ENCODE assay signal across 8 cellular contexts in genomic region chr2:39778775-39779751, GRCh38. TPM values are rescaled to one million over a fixed set of nuclear protein-coding genes. Genes with fewer than 3 reads are reported as not detected.
DNase-seq lines count a peak whose midpoint lies in the region; ATAC-seq, FAIRE-seq and TF ChIP-seq lines count a peak whose summit lies in the region.

Gene THUMPD2, minus strand, starts transcription at chr2:39779258. Its CDS starts 19 bp downstream, at chr2:39779239.

- TF ChIP-seq CTCF in C4-2B (conservative IDR thresholded peaks at IDR 0.05), result no peak

- peak; percentile 82 for ATAC-seq in HG03439 (IDR thresholded peaks at IDR 0.05; ENCODE audit: unreplicated experiment)
- peak; percentile 88 for ATAC-seq in activated CD8-positive, alpha-beta T cell treated with anti-CD3 and anti-CD28 coated beads, Interleukin-2, amount 10 ng/mL, durations not matched to agents 7 days and 5 days

- H3K27me3 Mint-ChIP-seq in activated CD8-positive, alpha-beta T cell treated with anti-CD3 and anti-CD28 coated beads, Interleukin-2, amount 10 ng/mL, durations not matched to agents 7 days and 5 days (ENCODE audit: low read depth), result no peaks in the 10 kb centered on the region

- peaks cover 47% of the 10 kb centered on the region for H3K4me1 Mint-ChIP-seq in activated CD8-positive, alpha-beta T cell treated with anti-CD3 and anti-CD28 coated beads, Interleukin-2, amount 10 ng/mL, durations not matched to agents 7 days and 5 days (ENCODE audit: low read depth)

- POLR2A ChIA-PET in activated CD8-positive, alpha-beta T cell treated with anti-CD3 and anti-CD28 coated beads, Interleukin-2, amount 10 ng/mL, durations not matched to agents 7 days and 5 days (lab: Charles Lee), result no interaction called here

- H3K4me3 Mint-ChIP-seq in activated CD8-positive, alpha-beta T cell treated with anti-CD3 and anti-CD28 coated beads, Interleukin-2, amount 10 ng/mL, durations not matched to agents 7 days and 5 days, result peak within 1 kb of the TSS; percentile 87

- CTCF ChIA-PET in activated CD8-positive, alpha-beta T cell treated with anti-CD3 and anti-CD28 coated beads, Interleukin-2, amount 10 ng/mL, durations not matched to agents 7 days and 5 days (lab: Charles Lee), result no interaction called here

- peaks cover 3% of the 10 kb centered on the region for H3K9me3 Mint-ChIP-seq in activated CD8-positive, alpha-beta T cell treated with anti-CD3 and anti-CD28 coated beads, Interleukin-2, amount 10 ng/mL, durations not matched to agents 7 days and 5 days (ENCODE audit: insufficient read depth)

- peak within 1 kb of the TSS; percentile 99 for H3K27ac ChIP-seq in C4-2B

- peak; percentile 81 for FAIRE-seq in GM19239 (lab: Jason Lieb, UNC)

- DNase-seq in GM19239 (ENCODE audit: insufficient read length, low spot score), result peak; percentile 52
- DNase-seq in NCI-H748 (lab: John Stamatoyannopoulos, UW; ENCODE audit: unreplicated experiment), result peak; percentile 86
- DNase-seq in activated CD8-positive, alpha-beta T cell treated with anti-CD3 and anti-CD28 coated beads, Interleukin-2, amount 10 ng/mL, durations not matched to agents 7 days and 5 days, result peak; percentile 75
- peak; percentile 14 for DNase-seq in effector CD8-positive, alpha-beta T cell (lab: John Stamatoyannopoulos, UW)
- peak; percentile 80 for DNase-seq in medulla oblongata (ENCODE audit: extremely low spot score)
- DNase-seq in stimulated activated CD4-positive, alpha-beta T cell treated with anti-CD3 and anti-CD28 coated beads, TNF-alpha, amount 100 ng/mL, for 48 hours (ENCODE audit: low read depth in 3 of 3), result peak; percentile 34 to 65 (median 35)

- H3K27ac Mint-ChIP-seq in activated CD8-positive, alpha-beta T cell treated with anti-CD3 and anti-CD28 coated beads, Interleukin-2, amount 10 ng/mL, durations not matched to agents 7 days and 5 days, result peak within 1 kb of the TSS; percentile 91

- H3K36me3 Mint-ChIP-seq in activated CD8-positive, alpha-beta T cell treated with anti-CD3 and anti-CD28 coated beads, Interleukin-2, amount 10 ng/mL, durations not matched to agents 7 days and 5 days (ENCODE audit: low read depth), result peaks cover 23% of the 10 kb centered on the region

RNA-seq across cellular contexts. Expression of gene THUMPD2, which starts in this region (rescaled TPM):
- total RNA-seq in activated CD8-positive, alpha-beta T cell treated with anti-CD3 and anti-CD28 coated beads, Interleukin-2, amount 10 ng/mL, durations not matched to agents 7 days and 5 days, result 10 to 100 TPM; 11.1 to 11.4 TPM

Comparison
In these comparisons a context has a peak if more than half of its experiments do, and no peak if none do; other contexts are left out.
1. Peak in every context shown above with its lines: DNase-seq, ATAC-seq and H3K27ac ChIP-seq.
2. DNase-seq: peak in every context shown above with its lines; median percentile 86 in NCI-H748; 80 in medulla oblongata; 75 in activated CD8-positive, alpha-beta T cell treated with anti-CD3 and anti-CD28 coated beads, Interleukin-2, amount 10 ng/mL, durations not matched to agents 7 days and 5 days; 52 in GM19239; 35 in stimulated activated CD4-positive, alpha-beta T cell treated with anti-CD3 and anti-CD28 coated beads, TNF-alpha, amount 100 ng/mL, for 48 hours; 14 in effector CD8-positive, alpha-beta T cell.